In genomic region chr5:142958933-142959682, GRCh38 we compare ENCODE assay signal across 20 cellular contexts.
DNase-seq lines count a peak whose midpoint lies in the region; ATAC-seq and TF ChIP-seq lines count a peak whose summit lies in the region.
"Had no signal": no experiment of that assay in that cellular context is flagged by ENCODE, and none has a peak within 500 bp of the region (broad histone marks: within the 10 kb centered on the region; RNA-seq: fewer than 3 reads in every experiment).

No MANE protein-coding gene starts in this region.

- H3K27me3 Mint-ChIP-seq in immature natural killer cell (ENCODE audit: low read depth in 3 of 3) = peaks cover 0 to 1% (median 0%) of the 10 kb centered on the region in 3 donors
- H3K27me3 Mint-ChIP-seq: activated naive CD4-positive, alpha-beta T cell treated with anti-CD3 and anti-CD28 coated beads, Interleukin-2, amount 10 ng/mL, durations not matched to agents 7 days and 5 days; CD4-positive, alpha-beta T cell had no signal

- in situ Hi-C loops in GM23248 (cut with MboI) = no loop called here

- WGBS in GM23248 (ENCODE audit: low coverage in 1 of 2, low lambda C conversion rate in 2 of 2, missing lambda C conversion rate in 2 of 2), 2 experiments = 100% methylated on average over 1 of the region's 1 CpG

- peak overlapping the region; percentile 27 to 68 (median 54) for H3K4me3 Mint-ChIP-seq in immature natural killer cell
- H3K4me3 Mint-ChIP-seq: activated naive CD4-positive, alpha-beta T cell treated with anti-CD3 and anti-CD28 coated beads, Interleukin-2, amount 10 ng/mL, durations not matched to agents 7 days and 5 days; CD4-positive, alpha-beta T cell; GM23338; IgD-negative memory B cell; WTC11 had no signal

- H3K36me3 ChIP-seq in GM23248 (ENCODE audit: low read depth) = no peaks in the 10 kb centered on the region
- H3K36me3 ChIP-seq: breast epithelium, left lung, Peyer's patch, prostate gland had no signal

- DNase-seq in DMS 273 (lab: John Stamatoyannopoulos, UW; ENCODE audit: unreplicated experiment) = peak; percentile 44
- DNase-seq in DMS 273 treated with DMSO at 0.1 percent for 48 hours (lab: John Stamatoyannopoulos, UW) = no peak
- DNase-seq in GM23248 = peak; percentile 35
- DNase-seq in RPMI8226 = peak; percentile 22
- no peak for DNase-seq in immature natural killer cell
- DNase-seq: activated naive CD4-positive, alpha-beta T cell treated with anti-CD3 and anti-CD28 coated beads, Interleukin-2, amount 10 ng/mL, durations not matched to agents 7 days and 5 days; CD4-positive, alpha-beta T cell; left lung; NCI-H1417 treated with DMSO at 0.1 percent for 48 hours; NCI-H526; Peyer's patch had no signal

- H3K9me2 ChIP-seq in GM23248 (ENCODE audit: insufficient read depth) = no peaks in the 10 kb centered on the region

- ATAC-seq in GM18505 (IDR thresholded peaks at IDR 0.05; ENCODE audit: unreplicated experiment) (no peak), GM21529 (IDR thresholded peaks at IDR 0.05; ENCODE audit: unreplicated experiment) (no peak), GM18909 (IDR thresholded peaks at IDR 0.05; ENCODE audit: poor library complexity, unreplicated experiment) (no peak)
- ATAC-seq: GM23338, left lung, WTC11 had no signal

- no peak overlapping the region for H3K4me3 ChIP-seq in GM23248
- H3K4me3 ChIP-seq: breast epithelium, GM23338, left lung, Peyer's patch, prostate gland had no signal

- no peaks in the 10 kb centered on the region for H3K9me3 Mint-ChIP-seq in immature natural killer cell
- H3K9me3 Mint-ChIP-seq: CD4-positive, alpha-beta T cell; IgD-negative memory B cell had no signal

- H3K36me3 Mint-ChIP-seq in immature natural killer cell = peaks cover 12 to 43% (median 37%) of the 10 kb centered on the region in 3 donors

- H3K27me3 ChIP-seq in GM23248 (replicated peaks; ENCODE audit: insufficient read depth) = no peaks in the 10 kb centered on the region
- H3K27me3 ChIP-seq: breast epithelium, left lung, Peyer's patch had no signal

- peak overlapping the region; percentile 43 for H3K4me2 ChIP-seq in GM23248 (ENCODE audit: unreplicated experiment)
- H3K4me2 ChIP-seq: GM23338 had no signal

- H3K27ac ChIP-seq in GM23248 = peak overlapping the region; percentile 66
- H3K27ac ChIP-seq: 22Rv1, breast epithelium, Peyer's patch, prostate gland had no signal

- no peaks in the 10 kb centered on the region for H4K20me1 ChIP-seq in GM23248 (ENCODE audit: insufficient read depth)

- peak overlapping the region; percentile 77 to 90 (median 83) for H3K27ac Mint-ChIP-seq in immature natural killer cell
- H3K27ac Mint-ChIP-seq: activated naive CD4-positive, alpha-beta T cell treated with anti-CD3 and anti-CD28 coated beads, Interleukin-2, amount 10 ng/mL, durations not matched to agents 7 days and 5 days; CD4-positive, alpha-beta T cell; GM23338; WTC11 had no signal

- no peaks in the 10 kb centered on the region for H3K79me2 ChIP-seq in GM23248 (ENCODE audit: insufficient read depth)

- no peaks in the 10 kb centered on the region for H3K9me3 ChIP-seq in GM23248 (ENCODE audit: low read depth)
- H3K9me3 ChIP-seq: breast epithelium, left lung, Peyer's patch, prostate gland had no signal

- peaks cover 25% of the 10 kb centered on the region for H3K4me1 ChIP-seq in GM23248 (ENCODE audit: insufficient read depth)
- H3K4me1 ChIP-seq: breast epithelium, Peyer's patch, prostate gland had no signal

- TF ChIP-seq POLR2A in GM18505 (IDR thresholded peaks at IDR 0.05; ENCODE audit: borderline replicate concordance, extremely low read depth, insufficient read depth, insufficient read length) = no peak

- H3F3A ChIP-seq in GM23248 (ENCODE audit: insufficient read depth) = peaks cover 26% of the 10 kb centered on the region

- no peak overlapping the region for H3K9ac ChIP-seq in GM23248

- H3K4me1 Mint-ChIP-seq in immature natural killer cell = peaks cover 76 to 96% of the 10 kb centered on the region in 2 donors

- H2AFZ ChIP-seq in GM23248 = no peak overlapping the region
- H2AFZ ChIP-seq: GM23338 had no signal

Comparison
In these comparisons a context has a peak if more than half of its experiments do, and no peak if none do; other contexts are left out.
1. DNase-seq: peak in DMS 273 (single experiment), GM23248 (single experiment) and RPMI8226 (single experiment); none in DMS 273 treated with DMSO at 0.1 percent for 48 hours (single experiment) and immature natural killer cell (0 of 3).